ENCODE assay signal across 21 cellular contexts in genomic region chr3:113794526-113794925, GRCh38.
"Had no signal": no experiment of that assay in that cellular context is flagged by ENCODE, and none has a peak within 500 bp of the region (broad histone marks: within the 10 kb centered on the region; RNA-seq: fewer than 3 reads in every experiment).

No MANE protein-coding gene starts in this region.

- DNase-seq: activated CD4-positive, alpha-beta T cell treated with anti-CD3 and anti-CD28 coated beads, Interleukin-2, amount 50 U/mL, for 1 hour; activated CD4-positive, CD25-positive, alpha-beta regulatory T cell treated with anti-CD3 and anti-CD28 coated beads, Interleukin-2, amount 50 U/mL, for 72 hours; activated CD8-positive, alpha-beta T cell treated with anti-CD3 and anti-CD28 coated beads, Interleukin-2, amount 10 ng/mL, durations not matched to agents 7 days and 5 days; activated gamma-delta T cell; activated naive CD4-positive, alpha-beta T cell treated with anti-CD3 and anti-CD28 coated beads, Interleukin-2, amount 50 U/mL, for 16 hours; activated naive CD8-positive, alpha-beta T cell treated with anti-CD3 and anti-CD28 coated beads, Interleukin-2, amount 50 U/mL, for 24 hours; cortex of kidney; erythroblast; foreskin fibroblast; left colon; naive thymus-derived CD4-positive, alpha-beta T cell; retina; stimulated activated CD4-positive, alpha-beta T cell treated with anti-CD3 and anti-CD28 coated beads, Interleukin-2, amount 100 ng/mL, for 48 hours; stimulated activated CD8-positive, alpha-beta memory T cell treated with anti-CD3 and anti-CD28 coated beads, Interleukin-4, amount 100 ng/mL, for 48 hours; stimulated activated naive B cell treated with anti-CD40 and anti-IgM and Interleukin-4, amounts not matched to agents 10 μg/mL and 1 μg/mL and 100 μg/mL, for 72 hours; T-helper 9 cell; transverse colon; uterus had no signal

- H3K4me3 Mint-ChIP-seq: activated CD8-positive, alpha-beta T cell treated with anti-CD3 and anti-CD28 coated beads, Interleukin-2, amount 10 ng/mL, durations not matched to agents 7 days and 5 days; activated naive CD8-positive, alpha-beta T cell treated with anti-CD3 and anti-CD28 coated beads, Interleukin-2, amount 50 U/mL, for 24 hours; activated T-helper 1 cell treated with anti-CD3 and anti-CD28 coated beads, Interleukin-12 subunit alpha, Interleukin-12 subunit beta, Interleukin-2, Interleukin-4 antibody, amounts not matched to agents 30 ng/mL and 10 ng/mL and 1 ng/mL, durations not matched to agents 14 hours and 24 hours and 36 hours; naive thymus-derived CD4-positive, alpha-beta T cell; neural progenitor cell; stimulated activated naive B cell treated with anti-CD40 and anti-IgM and Interleukin-4, amounts not matched to agents 10 μg/mL and 1 μg/mL and 100 μg/mL, for 72 hours had no signal

- ATAC-seq: activated CD8-positive, alpha-beta T cell treated with anti-CD3 and anti-CD28 coated beads, Interleukin-2, amount 10 ng/mL, durations not matched to agents 7 days and 5 days; activated naive CD8-positive, alpha-beta T cell treated with anti-CD3 and anti-CD28 coated beads, Interleukin-2, amount 50 U/mL, for 24 hours; left colon; naive thymus-derived CD4-positive, alpha-beta T cell; stimulated activated naive B cell treated with anti-CD40 and anti-IgM and Interleukin-4, amounts not matched to agents 10 μg/mL and 1 μg/mL and 100 μg/mL, for 72 hours had no signal

- H3K4me1 Mint-ChIP-seq: activated naive CD8-positive, alpha-beta T cell treated with anti-CD3 and anti-CD28 coated beads, Interleukin-2, amount 50 U/mL, for 24 hours; naive thymus-derived CD4-positive, alpha-beta T cell; neural progenitor cell; stimulated activated naive B cell treated with anti-CD40 and anti-IgM and Interleukin-4, amounts not matched to agents 10 μg/mL and 1 μg/mL and 100 μg/mL, for 72 hours had no signal

- H3K27ac Mint-ChIP-seq: activated CD8-positive, alpha-beta T cell treated with anti-CD3 and anti-CD28 coated beads, Interleukin-2, amount 10 ng/mL, durations not matched to agents 7 days and 5 days; activated naive CD8-positive, alpha-beta T cell treated with anti-CD3 and anti-CD28 coated beads, Interleukin-2, amount 50 U/mL, for 24 hours; activated T-helper 1 cell treated with anti-CD3 and anti-CD28 coated beads, Interleukin-12 subunit alpha, Interleukin-12 subunit beta, Interleukin-2, Interleukin-4 antibody, amounts not matched to agents 30 ng/mL and 10 ng/mL and 1 ng/mL, durations not matched to agents 14 hours and 24 hours and 36 hours; naive thymus-derived CD4-positive, alpha-beta T cell; neural progenitor cell; progenitor cell of endocrine pancreas; stimulated activated naive B cell treated with anti-CD40 and anti-IgM and Interleukin-4, amounts not matched to agents 10 μg/mL and 1 μg/mL and 100 μg/mL, for 72 hours had no signal

- H3K27me3 Mint-ChIP-seq: activated naive CD8-positive, alpha-beta T cell treated with anti-CD3 and anti-CD28 coated beads, Interleukin-2, amount 50 U/mL, for 24 hours; naive thymus-derived CD4-positive, alpha-beta T cell; progenitor cell of endocrine pancreas; stimulated activated naive B cell treated with anti-CD40 and anti-IgM and Interleukin-4, amounts not matched to agents 10 μg/mL and 1 μg/mL and 100 μg/mL, for 72 hours had no signal

- H3K9me3 Mint-ChIP-seq: activated naive CD8-positive, alpha-beta T cell treated with anti-CD3 and anti-CD28 coated beads, Interleukin-2, amount 50 U/mL, for 24 hours; activated T-helper 1 cell treated with anti-CD3 and anti-CD28 coated beads, Interleukin-12 subunit alpha, Interleukin-12 subunit beta, Interleukin-2, Interleukin-4 antibody, amounts not matched to agents 30 ng/mL and 10 ng/mL and 1 ng/mL, durations not matched to agents 14 hours and 24 hours and 36 hours; naive thymus-derived CD4-positive, alpha-beta T cell; neural progenitor cell; stimulated activated naive B cell treated with anti-CD40 and anti-IgM and Interleukin-4, amounts not matched to agents 10 μg/mL and 1 μg/mL and 100 μg/mL, for 72 hours had no signal
